Comparison of ENCODE assay signal across 9 cellular contexts in genomic region chr5:34658023-34658422, GRCh38. TPM values are rescaled to one million over a fixed set of nuclear protein-coding genes. Genes with fewer than 3 reads are reported as not detected.
DNase-seq lines count a peak whose midpoint lies in the region; ATAC-seq and TF ChIP-seq lines count a peak whose summit lies in the region.
"Had no signal": no experiment of that assay in that cellular context is flagged by ENCODE, and none has a peak within 500 bp of the region (broad histone marks: within the 10 kb centered on the region; RNA-seq: fewer than 3 reads in every experiment).

No MANE protein-coding gene starts in this region.

- CTCF ChIA-PET in AG04449 (lab: Yijun Ruan, JAX): interaction anchor here (1.0 to 5.1 kb wide), 3 partner anchors 134 to 240 kb away, joined by 3 to 21 read pairs (median 5); no protein-coding TSS in a partner anchor

- H3K4me3 ChIP-seq in AG04449 (ENCODE audit: low read depth, low read length): peak overlapping the region; percentile 85

- ATAC-seq in activated CD4-positive, CD25-positive, alpha-beta regulatory T cell treated with anti-CD3 and anti-CD28 coated beads, Interleukin-2, amount 50 U/mL, for 24 hours: no peak

- no peak for TF ChIP-seq CTCF in AG04449 (IDR thresholded peaks at IDR 0.05; ENCODE audit: insufficient read depth, low read length, missing control alignments)

- DNase-seq in AG04449 (ENCODE audit: low read depth, low spot score) (no peak), HCEC 1CT (peak; percentile 53), astrocyte of the hippocampus (ENCODE audit: low read depth, low spot score) (peak; percentile 63), lung microvascular endothelial cell (ENCODE audit: low read depth in 2 of 2) (peak; percentile 64 to 76), anterior cingulate cortex (lab: John Stamatoyannopoulos, UW) (no peak), DMS53 treated with DMSO at 0.1 percent for 48 hours (lab: John Stamatoyannopoulos, UW; ENCODE audit: unreplicated experiment) (no peak)
- no peak for DNase-seq in effector CD4-positive, alpha-beta T cell
- DNase-seq: activated CD8-positive, alpha-beta memory T cell treated with anti-CD3 and anti-CD28 coated beads for 24 hours had no signal

- POLR2A ChIA-PET in AG04449 (lab: Yijun Ruan, JAX): interaction anchor here (0.7 to 0.9 kb wide), 2 partner anchors 72 to 135 kb away, joined by 3 read pairs; no protein-coding TSS in a partner anchor

RNA-seq across cellular contexts. Expression of gene RAI14, which starts 1.9 kb away (rescaled TPM):
- total RNA-seq in lung microvascular endothelial cell: 116 and 187 TPM in 2 replicates

Comparison
In these comparisons a context has a peak if more than half of its experiments do, and no peak if none do; other contexts are left out.
1. DNase-seq: peak in HCEC 1CT (single experiment), astrocyte of the hippocampus (single experiment) and lung microvascular endothelial cell (2 of 2); none in AG04449 (single experiment), anterior cingulate cortex (0 of 58), DMS53 treated with DMSO at 0.1 percent for 48 hours (single experiment) and effector CD4-positive, alpha-beta T cell (single experiment).